Comparison of ENCODE assay signal across 21 cellular contexts in genomic region chr5:58354827-58355226, GRCh38.
"Had no signal": no experiment of that assay in that cellular context is flagged by ENCODE, and none has a peak within 500 bp of the region (broad histone marks: within the 10 kb centered on the region; RNA-seq: fewer than 3 reads in every experiment).

No MANE protein-coding gene starts in this region.

- H3K27me3 ChIP-seq: gastrocnemius medialis, right atrium auricular region, sigmoid colon, stomach, testis, tibial nerve, upper lobe of left lung, uterus had no signal

- H3K9me3 ChIP-seq: gastrocnemius medialis, prostate gland, right atrium auricular region, sigmoid colon, stomach, testis, tibial nerve, upper lobe of left lung, uterus had no signal

- H3K36me3 ChIP-seq: gastrocnemius medialis, prostate gland, right atrium auricular region, sigmoid colon, stomach, tibial nerve, upper lobe of left lung, uterus had no signal

- H3K4me1 ChIP-seq: gastrocnemius medialis, prostate gland, right atrium auricular region, sigmoid colon, stomach, testis, tibial nerve, upper lobe of left lung, uterus had no signal

- ATAC-seq: effector memory CD8-positive, alpha-beta T cell; gastrocnemius medialis; left lobe of liver; natural killer cell; stimulated activated effector memory CD8-positive, alpha-beta T cell treated with anti-CD3 and anti-CD28 coated beads, Interleukin-12 subunit alpha, Interleukin-12 subunit beta, amount 100 ng/mL, for 72 hours had no signal

- H3K4me3 ChIP-seq: gastrocnemius medialis, prostate gland, right atrium auricular region, sigmoid colon, stomach, testis, tibial nerve, upper lobe of left lung, uterus had no signal

- DNase-seq: cerebellar nuclear complex; cortex of kidney; effector memory CD8-positive, alpha-beta T cell; foreskin fibroblast; gastrocnemius medialis; kidney; natural killer cell; sigmoid colon; stimulated activated CD4-positive, alpha-beta T cell treated with anti-CD3 and anti-CD28 coated beads, Interleukin-2, amount 100 ng/mL, for 24 hours; stimulated activated CD4-positive, alpha-beta T cell treated with anti-CD3 and anti-CD28 coated beads, Interleukin-4, amount 100 ng/mL, for 24 hours; stimulated activated naive CD4-positive, alpha-beta T cell treated with Interleukin-2 at 50 U/mL for 16 hours; stomach; substantia nigra; testis; upper lobe of left lung; uterus had no signal

- H3K27ac ChIP-seq: gastrocnemius medialis, prostate gland, right atrium auricular region, sigmoid colon, stomach, testis, tibial nerve, upper lobe of left lung, uterus had no signal
